1 cellular context compared by ENCODE assay signal in genomic region chr3:134666052-134666451, GRCh38.
TF ChIP-seq lines count a peak whose summit lies in the region.

No MANE protein-coding gene starts in this region.

TF ChIP-seq in SK-N-SH treated with all-trans-retinoic acid at 6 μM for 48 hours, 23 proteins besides CTCF, POLR2A, EP300 and RAD21 (continued from another document):
- TF ChIP-seq, protein P1, sequence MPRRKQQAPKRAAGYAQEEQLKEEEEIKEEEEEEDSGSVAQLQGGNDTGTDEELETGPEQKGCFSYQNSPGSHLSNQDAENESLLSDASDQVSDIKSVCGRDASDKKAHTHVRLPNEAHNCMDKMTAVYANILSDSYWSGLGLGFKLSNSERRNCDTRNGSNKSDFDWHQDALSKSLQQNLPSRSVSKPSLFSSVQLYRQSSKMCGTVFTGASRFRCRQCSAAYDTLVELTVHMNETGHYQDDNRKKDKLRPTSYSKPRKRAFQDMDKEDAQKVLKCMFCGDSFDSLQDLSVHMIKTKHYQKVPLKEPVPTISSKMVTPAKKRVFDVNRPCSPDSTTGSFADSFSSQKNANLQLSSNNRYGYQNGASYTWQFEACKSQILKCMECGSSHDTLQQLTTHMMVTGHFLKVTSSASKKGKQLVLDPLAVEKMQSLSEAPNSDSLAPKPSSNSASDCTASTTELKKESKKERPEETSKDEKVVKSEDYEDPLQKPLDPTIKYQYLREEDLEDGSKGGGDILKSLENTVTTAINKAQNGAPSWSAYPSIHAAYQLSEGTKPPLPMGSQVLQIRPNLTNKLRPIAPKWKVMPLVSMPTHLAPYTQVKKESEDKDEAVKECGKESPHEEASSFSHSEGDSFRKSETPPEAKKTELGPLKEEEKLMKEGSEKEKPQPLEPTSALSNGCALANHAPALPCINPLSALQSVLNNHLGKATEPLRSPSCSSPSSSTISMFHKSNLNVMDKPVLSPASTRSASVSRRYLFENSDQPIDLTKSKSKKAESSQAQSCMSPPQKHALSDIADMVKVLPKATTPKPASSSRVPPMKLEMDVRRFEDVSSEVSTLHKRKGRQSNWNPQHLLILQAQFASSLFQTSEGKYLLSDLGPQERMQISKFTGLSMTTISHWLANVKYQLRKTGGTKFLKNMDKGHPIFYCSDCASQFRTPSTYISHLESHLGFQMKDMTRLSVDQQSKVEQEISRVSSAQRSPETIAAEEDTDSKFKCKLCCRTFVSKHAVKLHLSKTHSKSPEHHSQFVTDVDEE (CRISPR knock-in tag; IDR thresholded peaks at IDR 0.05), result no peak
- TF ChIP-seq BACH2 (CRISPR knock-in tag; IDR thresholded peaks at IDR 0.05; ENCODE audit: borderline replicate concordance), result no peak
- TF ChIP-seq ESRRG (CRISPR knock-in tag; IDR thresholded peaks at IDR 0.05), result no peak
- TF ChIP-seq SNAI2 (CRISPR knock-in tag; IDR thresholded peaks at IDR 0.05), result no peak
- TF ChIP-seq TCF4 (CRISPR knock-in tag; IDR thresholded peaks at IDR 0.05; ENCODE audit: borderline replicate concordance), result no peak
- no peak for TF ChIP-seq TOX (CRISPR knock-in tag; IDR thresholded peaks at IDR 0.05; ENCODE audit: borderline replicate concordance)
- TF ChIP-seq ZNF565 (CRISPR knock-in tag; conservative IDR thresholded peaks at IDR 0.05; ENCODE audit: low read depth), result no peak
- TF ChIP-seq, protein P2, sequence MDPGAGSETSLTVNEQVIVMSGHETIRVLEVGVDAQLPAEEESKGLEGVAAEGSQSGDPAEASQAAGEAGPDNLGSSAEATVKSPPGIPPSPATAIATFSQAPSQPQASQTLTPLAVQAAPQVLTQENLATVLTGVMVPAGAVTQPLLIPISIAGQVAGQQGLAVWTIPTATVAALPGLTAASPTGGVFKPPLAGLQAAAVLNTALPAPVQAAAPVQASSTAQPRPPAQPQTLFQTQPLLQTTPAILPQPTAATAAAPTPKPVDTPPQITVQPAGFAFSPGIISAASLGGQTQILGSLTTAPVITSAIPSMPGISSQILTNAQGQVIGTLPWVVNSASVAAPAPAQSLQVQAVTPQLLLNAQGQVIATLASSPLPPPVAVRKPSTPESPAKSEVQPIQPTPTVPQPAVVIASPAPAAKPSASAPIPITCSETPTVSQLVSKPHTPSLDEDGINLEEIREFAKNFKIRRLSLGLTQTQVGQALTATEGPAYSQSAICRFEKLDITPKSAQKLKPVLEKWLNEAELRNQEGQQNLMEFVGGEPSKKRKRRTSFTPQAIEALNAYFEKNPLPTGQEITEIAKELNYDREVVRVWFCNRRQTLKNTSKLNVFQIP (CRISPR knock-in tag; IDR thresholded peaks at IDR 0.05; ENCODE audit: borderline replicate concordance, low read depth), result no peak
- no peak for TF ChIP-seq ISL1 (CRISPR knock-in tag; IDR thresholded peaks at IDR 0.05)
- TF ChIP-seq CSRNP3 (CRISPR knock-in tag; IDR thresholded peaks at IDR 0.05), result no peak
- TF ChIP-seq ZNF8 (CRISPR knock-in tag; IDR thresholded peaks at IDR 0.05), result no peak
- TF ChIP-seq ZFP3 (CRISPR knock-in tag; IDR thresholded peaks at IDR 0.05), result no peak
- no peak for TF ChIP-seq RARB (CRISPR knock-in tag; IDR thresholded peaks at IDR 0.05)
- TF ChIP-seq ZFP30 (CRISPR knock-in tag; IDR thresholded peaks at IDR 0.05), result no peak
